Comparison of ENCODE assay signal across 9 cellular contexts in genomic region chr9:107639426-107639825, GRCh38.
A peak's percentile ranks its signal among the peaks of the same experiment; 100 is the strongest.
DNase-seq lines count a peak whose midpoint lies in the region; ATAC-seq, FAIRE-seq and TF ChIP-seq lines count a peak whose summit lies in the region.
"Had no signal": no experiment of that assay in that cellular context is flagged by ENCODE, and none has a peak within 500 bp of the region (broad histone marks: within the 10 kb centered on the region; RNA-seq: fewer than 3 reads in every experiment).

No MANE protein-coding gene starts in this region.

- DNase-seq in Kasumi-1 (lab: John Stamatoyannopoulos, UW) = peak; percentile 98 to 99
- DNase-seq in RPMI8226 = peak; percentile 4
- DNase-seq in activated CD4-positive, alpha-beta T cell treated with anti-CD3 and anti-CD28 coated beads for 36 hours = no peak
- DNase-seq in small intestine = no peak
- no peak for DNase-seq in trophoblast cell
- no peak for DNase-seq in NCI-H2227 treated with DMSO at 0.1 percent for 48 hours (lab: John Stamatoyannopoulos, UW)
- DNase-seq: kidney glomerular epithelial cell had no signal

- no peaks in the 10 kb centered on the region for H3K36me3 Mint-ChIP-seq in activated CD4-positive, alpha-beta T cell treated with anti-CD3 and anti-CD28 coated beads for 36 hours (ENCODE audit: low read depth)

- no peak overlapping the region for H4K8ac ChIP-seq in trophoblast cell (ENCODE audit: low read depth, low read length)

- H3K4me2 ChIP-seq in trophoblast cell (ENCODE audit: low read length) = no peak overlapping the region

- no peak overlapping the region for H3K4ac ChIP-seq in trophoblast cell (ENCODE audit: low read depth, low read length)

- H3K4me3 ChIP-seq in muscle layer of colon (ENCODE audit: low read depth in 1 of 2, low read length in 2 of 2) = no peak overlapping the region
- H3K4me3 ChIP-seq in small intestine (ENCODE audit: low read depth in 1 of 2, low read length in 2 of 2) = no peak overlapping the region
- no peak overlapping the region for H3K4me3 ChIP-seq in trophoblast cell (ENCODE audit: low read depth, low read length)

- WGBS in small intestine, 3 donors = 86 to 89% (median 87%) methylated on average over 4 of the region's 4 CpGs
- WGBS in trophoblast cell (ENCODE audit: extremely low coverage, insufficient coverage, insufficient read length) = no CpG with 5 or more reads among the region's 4 CpGs

- H2AFZ ChIP-seq in trophoblast cell (ENCODE audit: insufficient read depth, low read length, poor library complexity) = no peak overlapping the region

- no peak overlapping the region for H3K23ac ChIP-seq in trophoblast cell (ENCODE audit: low read length)

- no peak overlapping the region for H3K27ac Mint-ChIP-seq in activated CD4-positive, alpha-beta T cell treated with anti-CD3 and anti-CD28 coated beads for 36 hours

- H3K27ac ChIP-seq in 22Rv1 = peak overlapping the region; percentile 55
- peak overlapping the region; percentile 90 for H3K27ac ChIP-seq in muscle layer of colon (ENCODE audit: low read depth, low read length)
- H3K27ac ChIP-seq in small intestine (ENCODE audit: low read depth in 1 of 2, low read length in 1 of 2) = no peak overlapping the region
- H3K27ac ChIP-seq in trophoblast cell (ENCODE audit: low read depth, low read length) = no peak overlapping the region

- intact Hi-C loops in activated CD4-positive, alpha-beta T cell treated with anti-CD3 and anti-CD28 coated beads for 36 hours (cut with DNase I, micrococcal nuclease) = loop anchor here in 1 of 2 experiments (5.0 kb wide), 1 partner anchor 152 kb away; the partner anchor contains the start of gene KLF4

- no peak for TF ChIP-seq CTCF in 22Rv1 (IDR thresholded peaks at IDR 0.05)

- H2BK12ac ChIP-seq in trophoblast cell (ENCODE audit: low read length) = no peak overlapping the region

- peaks cover 8% of the 10 kb centered on the region for H3K4me1 Mint-ChIP-seq in activated CD4-positive, alpha-beta T cell treated with anti-CD3 and anti-CD28 coated beads for 36 hours

- H4K91ac ChIP-seq in trophoblast cell (ENCODE audit: low read depth, low read length) = no peak overlapping the region

- H3K14ac ChIP-seq in trophoblast cell (ENCODE audit: low read length) = no peak overlapping the region

- no peaks in the 10 kb centered on the region for H3K9me3 ChIP-seq in muscle layer of colon (ENCODE audit: low read length)
- H3K9me3 ChIP-seq in small intestine (ENCODE audit: control insufficient read depth, low read depth) = no peaks in the 10 kb centered on the region
- H3K9me3 ChIP-seq in trophoblast cell (ENCODE audit: insufficient read depth, low read depth, low read length) = no peaks in the 10 kb centered on the region

- no peaks in the 10 kb centered on the region for H3K27me3 ChIP-seq in muscle layer of colon (ENCODE audit: control insufficient read depth in 1 of 2, insufficient read depth in 2 of 2, low read length in 2 of 2)
- H3K27me3 ChIP-seq in small intestine (ENCODE audit: control insufficient read depth in 2 of 2, insufficient read depth in 2 of 2, low read length in 2 of 2) = no peaks in the 10 kb centered on the region
- H3K27me3 ChIP-seq in trophoblast cell (ENCODE audit: insufficient read depth, low read length) = no peaks in the 10 kb centered on the region

- H3K79me2 ChIP-seq in trophoblast cell (ENCODE audit: control insufficient read depth, insufficient read depth, low read length, poor library complexity) = no peaks in the 10 kb centered on the region

- H4K12ac ChIP-seq in trophoblast cell (ENCODE audit: low read depth, low read length) = no peak overlapping the region

- H3K4me1 ChIP-seq in muscle layer of colon (ENCODE audit: insufficient read depth, low read length) (peaks cover 24% of the 10 kb centered on the region), small intestine (ENCODE audit: control insufficient read depth in 2 of 2, insufficient read depth in 1 of 2, low read depth in 1 of 2, low read length in 1 of 2) (peaks cover 0 to 2% of the 10 kb centered on the region in 2 donors), trophoblast cell (ENCODE audit: control insufficient read depth in 1 of 2, insufficient read depth in 2 of 2, low read length in 2 of 2) (peaks cover 0 to 4% of the 10 kb centered on the region in 2 experiments)

- H3K4me3 Mint-ChIP-seq in activated CD4-positive, alpha-beta T cell treated with anti-CD3 and anti-CD28 coated beads for 36 hours = no peak overlapping the region

- H3K9ac ChIP-seq in muscle layer of colon (ENCODE audit: low read length) (no peak overlapping the region), trophoblast cell (ENCODE audit: low read length) (no peak overlapping the region)

- no peak for ATAC-seq in activated CD4-positive, alpha-beta T cell treated with anti-CD3 and anti-CD28 coated beads for 36 hours

- no peak overlapping the region for H2BK5ac ChIP-seq in trophoblast cell (ENCODE audit: low read depth, low read length, poor library complexity)

- H3K27me3 Mint-ChIP-seq in activated CD4-positive, alpha-beta T cell treated with anti-CD3 and anti-CD28 coated beads for 36 hours = peaks cover 45% of the 10 kb centered on the region

- H3K36me3 ChIP-seq in muscle layer of colon (ENCODE audit: insufficient read depth, low read length) (no peaks in the 10 kb centered on the region), small intestine (ENCODE audit: control insufficient read depth in 2 of 2, insufficient read depth in 2 of 2, low read length in 2 of 2) (no peaks in the 10 kb centered on the region), trophoblast cell (ENCODE audit: control insufficient read depth in 1 of 2, insufficient read depth in 2 of 2, low read length in 2 of 2) (no peaks in the 10 kb centered on the region)

- H2BK120ac ChIP-seq in trophoblast cell (ENCODE audit: insufficient read depth, low read length, poor library complexity) = no peak overlapping the region

- FAIRE-seq in small intestine (lab: Jason Lieb, UNC) = no peak

- no peak overlapping the region for H2AK5ac ChIP-seq in trophoblast cell (ENCODE audit: low read length)

- POLR2A ChIA-PET in activated CD4-positive, alpha-beta T cell treated with anti-CD3 and anti-CD28 coated beads for 36 hours (lab: Charles Lee) = interaction anchor here (0.6 kb wide), 1 partner anchor 172 kb away, joined by 3 read pairs; no protein-coding TSS in a partner anchor

- CTCF ChIA-PET in activated CD4-positive, alpha-beta T cell treated with anti-CD3 and anti-CD28 coated beads for 36 hours (lab: Charles Lee) = no interaction called here

- no peak overlapping the region for H3K18ac ChIP-seq in trophoblast cell (ENCODE audit: low read length)

- peaks cover 2% of the 10 kb centered on the region for H3K9me3 Mint-ChIP-seq in activated CD4-positive, alpha-beta T cell treated with anti-CD3 and anti-CD28 coated beads for 36 hours (ENCODE audit: low read depth)

- H3K79me1 ChIP-seq in trophoblast cell (ENCODE audit: low read length) = peaks cover 5% of the 10 kb centered on the region

Comparison
In these comparisons a context has a peak if more than half of its experiments do, and no peak if none do; other contexts are left out.
1. H3K27ac ChIP-seq: peak in 22Rv1 (single experiment) and muscle layer of colon (single experiment); none in small intestine (0 of 2) and trophoblast cell (single experiment).
2. DNase-seq: peak in Kasumi-1 (2 of 2) and RPMI8226 (single experiment); none in activated CD4-positive, alpha-beta T cell treated with anti-CD3 and anti-CD28 coated beads for 36 hours (single experiment), small intestine (single experiment), trophoblast cell (0 of 2) and NCI-H2227 treated with DMSO at 0.1 percent for 48 hours (single experiment).